ENCODE assay signal across 23 cellular contexts in genomic region chr7:94848992-94849576, GRCh38. TPM values are rescaled to one million over a fixed set of nuclear protein-coding genes. Genes with fewer than 3 reads are reported as not detected.
A peak's percentile ranks its signal among the peaks of the same experiment; 100 is the strongest.
DNase-seq lines count a peak whose midpoint lies in the region; ATAC-seq and TF ChIP-seq lines count a peak whose summit lies in the region.
"Had no signal": no experiment of that assay in that cellular context is flagged by ENCODE, and none has a peak within 500 bp of the region (broad histone marks: within the 10 kb centered on the region; RNA-seq: fewer than 3 reads in every experiment).

No MANE protein-coding gene starts in this region.

- H3K36me3 ChIP-seq in RWPE2 (ENCODE audit: low read depth), result no peaks in the 10 kb centered on the region
- H3K36me3 ChIP-seq in neuronal stem cell (replicated peaks in 1 of 2; ENCODE audit: control insufficient read depth in 2 of 2, insufficient read depth in 2 of 2, low read length in 2 of 2), result no peaks in the 10 kb centered on the region
- H3K36me3 ChIP-seq in testis (ENCODE audit: low read depth, missing control alignments), result no peaks in the 10 kb centered on the region
- no peaks in the 10 kb centered on the region for H3K36me3 ChIP-seq in stomach
- H3K36me3 ChIP-seq: BE2C, BLaER1 had no signal

- no peak overlapping the region for H3K18ac ChIP-seq in neuronal stem cell (ENCODE audit: low read length)

- H3K27ac ChIP-seq in RWPE2 (ENCODE audit: poor library complexity, severe bottlenecking) (no peak overlapping the region), neuronal stem cell (replicated peaks; ENCODE audit: low read length) (no peak overlapping the region), testis (no peak overlapping the region), stomach (no peak overlapping the region)
- H3K27ac ChIP-seq: BLaER1 had no signal

- no peak overlapping the region for H2BK120ac ChIP-seq in neuronal stem cell (ENCODE audit: low read depth, low read length)

- no peak overlapping the region for H3K4me3 ChIP-seq in RWPE2 (ENCODE audit: severe bottlenecking)
- H3K4me3 ChIP-seq in neuronal stem cell (ENCODE audit: low read length in 2 of 2), result no peak overlapping the region
- peak overlapping the region; percentile 26 to 43 for H3K4me3 ChIP-seq in testis
- H3K4me3 ChIP-seq in stomach, result no peak overlapping the region
- H3K4me3 ChIP-seq: BLaER1, GM12878 had no signal

- H3K4ac ChIP-seq in neuronal stem cell (ENCODE audit: low read length), result no peak overlapping the region

- no CpG with 5 or more reads among the region's 33 CpGs for WGBS in neuronal stem cell (ENCODE audit: extremely low coverage in 2 of 2, insufficient read length in 2 of 2, insufficient replicate concordance in 1 of 2), 2 donors
- 47 to 70% methylated on average over 27 to 32 of the region's 33 CpGs for WGBS in testis, 2 donors
- WGBS in stomach, 5 donors, result 81 to 96% (median 90%) methylated on average over 27 to 33 of the region's 33 CpGs

- H4K8ac ChIP-seq in neuronal stem cell (ENCODE audit: low read depth, low read length), result peak overlapping the region; percentile 65

- H3K9me3 Mint-ChIP-seq in chondrocyte (ENCODE audit: low read depth), result peaks cover 15% of the 10 kb centered on the region
- peaks cover 12% of the 10 kb centered on the region for H3K9me3 Mint-ChIP-seq in activated T-helper 1 cell treated with anti-CD3 and anti-CD28 coated beads, Interleukin-12 subunit alpha, Interleukin-12 subunit beta, Interleukin-2, Interleukin-4 antibody, amounts not matched to agents 30 ng/mL and 10 ng/mL and 1 ng/mL, durations not matched to agents 14 hours and 24 hours and 36 hours

- peak overlapping the region; percentile 56 for H3K14ac ChIP-seq in neuronal stem cell (ENCODE audit: low read length)

- H2AFZ ChIP-seq in neuronal stem cell (ENCODE audit: low read length), result no peak overlapping the region

- TF ChIP-seq CTCF in RWPE2 (IDR thresholded peaks at IDR 0.05; ENCODE audit: poor library complexity, severe bottlenecking), result no peak
- no peak for TF ChIP-seq CTCF in chondrocyte (IDR thresholded peaks at IDR 0.05)
- no peak for TF ChIP-seq CTCF in testis (IDR thresholded peaks at IDR 0.05)
- no peak for TF ChIP-seq CTCF in stomach (IDR thresholded peaks at IDR 0.05)

- peaks cover 2% of the 10 kb centered on the region for H3K36me3 Mint-ChIP-seq in chondrocyte (ENCODE audit: low read depth)
- no peaks in the 10 kb centered on the region for H3K36me3 Mint-ChIP-seq in activated T-helper 1 cell treated with anti-CD3 and anti-CD28 coated beads, Interleukin-12 subunit alpha, Interleukin-12 subunit beta, Interleukin-2, Interleukin-4 antibody, amounts not matched to agents 30 ng/mL and 10 ng/mL and 1 ng/mL, durations not matched to agents 14 hours and 24 hours and 36 hours (ENCODE audit: low read depth)
- H3K36me3 Mint-ChIP-seq: CD14-positive monocyte; CD4-positive, alpha-beta memory T cell; CD4-positive, CD25-positive, alpha-beta regulatory T cell had no signal

- no peak overlapping the region for H2BK5ac ChIP-seq in neuronal stem cell (ENCODE audit: low read length)

- peak; percentile 51 for DNase-seq in RWPE2 (ENCODE audit: low spot score)
- peak; percentile 91 for DNase-seq in chondrocyte (ENCODE audit: low spot score)
- DNase-seq in neuronal stem cell (ENCODE audit: low spot score), result no peak
- DNase-seq in testis, result peak; percentile 25
- DNase-seq in activated T-helper 1 cell treated with anti-CD3 and anti-CD28 coated beads, Interleukin-12 subunit alpha, Interleukin-12 subunit beta, Interleukin-2, Interleukin-4 antibody, amounts not matched to agents 30 ng/mL and 10 ng/mL and 1 ng/mL, durations not matched to agents 14 hours and 24 hours and 36 hours (ENCODE audit: low spot score), result no peak
- no peak for DNase-seq in stomach
- no peak for DNase-seq in DMS53 (lab: John Stamatoyannopoulos, UW)
- DNase-seq in SKM-1 treated with dmso at 0.1 percent for 144 hours (lab: John Stamatoyannopoulos, UW; ENCODE audit: unreplicated experiment), result no peak
- DNase-seq: 8988T; ACHN; BE2C; C1 segment of cervical spinal cord; CD4-positive, alpha-beta memory T cell; CD4-positive, CD25-positive, alpha-beta regulatory T cell; CD8-positive, alpha-beta memory T cell; COR-L47; DMS 273 treated with DMSO at 0.1 percent for 48 hours; DMS153; DMS79 treated with DMSO at 0.1 percent for 48 hours; GDM1 had no signal

- TF ChIP-seq POLR2A in testis (IDR thresholded peaks at IDR 0.05), result no peak
- TF ChIP-seq POLR2A in stomach (IDR thresholded peaks at IDR 0.05), result no peak

- H3K4me2 ChIP-seq in neuronal stem cell (ENCODE audit: insufficient read depth, low read length, poor library complexity, severe bottlenecking), result no peak overlapping the region
- H3K4me2 ChIP-seq: BLaER1 had no signal

- H3K27me3 ChIP-seq in RWPE2 (ENCODE audit: insufficient read depth, poor library complexity, severe bottlenecking), result no peaks in the 10 kb centered on the region
- H3K27me3 ChIP-seq in neuronal stem cell (ENCODE audit: control insufficient read depth in 3 of 3, insufficient read depth in 3 of 3, low read depth in 1 of 3, low read length in 3 of 3), result no peaks in the 10 kb centered on the region
- no peaks in the 10 kb centered on the region for H3K27me3 ChIP-seq in testis
- no peaks in the 10 kb centered on the region for H3K27me3 ChIP-seq in stomach
- H3K27me3 ChIP-seq: BE2C, BLaER1 had no signal

- H3K23ac ChIP-seq in neuronal stem cell (ENCODE audit: low read depth, low read length, poor library complexity), result no peak overlapping the region

- no peak overlapping the region for H2AK5ac ChIP-seq in neuronal stem cell (ENCODE audit: low read depth, low read length)

- no peak for TF ChIP-seq EP300 in stomach (IDR thresholded peaks at IDR 0.05)

- ATAC-seq in RWPE2 (ENCODE audit: low read depth), result no peak
- ATAC-seq: GM12878 had no signal

- no peaks in the 10 kb centered on the region for H3K4me1 Mint-ChIP-seq in chondrocyte (ENCODE audit: low read depth)
- H3K4me1 Mint-ChIP-seq in activated T-helper 1 cell treated with anti-CD3 and anti-CD28 coated beads, Interleukin-12 subunit alpha, Interleukin-12 subunit beta, Interleukin-2, Interleukin-4 antibody, amounts not matched to agents 30 ng/mL and 10 ng/mL and 1 ng/mL, durations not matched to agents 14 hours and 24 hours and 36 hours (ENCODE audit: low read depth), result no peaks in the 10 kb centered on the region
- H3K4me1 Mint-ChIP-seq: CD14-positive monocyte; CD4-positive, alpha-beta memory T cell; CD4-positive, CD25-positive, alpha-beta regulatory T cell; CD8-positive, alpha-beta memory T cell had no signal

- no peak overlapping the region for H3K9ac ChIP-seq in neuronal stem cell (ENCODE audit: low read depth, low read length, poor library complexity)
- H3K9ac ChIP-seq: BLaER1 had no signal

- peaks cover 4% of the 10 kb centered on the region for H3K79me1 ChIP-seq in neuronal stem cell (ENCODE audit: low read depth, low read length)

- no peak overlapping the region for H2BK12ac ChIP-seq in neuronal stem cell (ENCODE audit: low read length)

- H2BK15ac ChIP-seq in neuronal stem cell (ENCODE audit: low read length), result no peak overlapping the region

- H3K27ac Mint-ChIP-seq in chondrocyte (ENCODE audit: unreplicated experiment), result no peak overlapping the region
- no peak overlapping the region for H3K27ac Mint-ChIP-seq in activated T-helper 1 cell treated with anti-CD3 and anti-CD28 coated beads, Interleukin-12 subunit alpha, Interleukin-12 subunit beta, Interleukin-2, Interleukin-4 antibody, amounts not matched to agents 30 ng/mL and 10 ng/mL and 1 ng/mL, durations not matched to agents 14 hours and 24 hours and 36 hours
- H3K27ac Mint-ChIP-seq: CD14-positive monocyte; CD4-positive, alpha-beta memory T cell; CD4-positive, CD25-positive, alpha-beta regulatory T cell; CD8-positive, alpha-beta memory T cell had no signal

- H3K4me3 Mint-ChIP-seq in chondrocyte (ENCODE audit: unreplicated experiment), result no peak overlapping the region
- no peak overlapping the region for H3K4me3 Mint-ChIP-seq in activated T-helper 1 cell treated with anti-CD3 and anti-CD28 coated beads, Interleukin-12 subunit alpha, Interleukin-12 subunit beta, Interleukin-2, Interleukin-4 antibody, amounts not matched to agents 30 ng/mL and 10 ng/mL and 1 ng/mL, durations not matched to agents 14 hours and 24 hours and 36 hours
- H3K4me3 Mint-ChIP-seq: CD14-positive monocyte; CD4-positive, alpha-beta memory T cell; CD4-positive, CD25-positive, alpha-beta regulatory T cell; CD8-positive, alpha-beta memory T cell had no signal

- H3K9me3 ChIP-seq in RWPE2 (ENCODE audit: severe bottlenecking), result no peaks in the 10 kb centered on the region
- peaks cover 0 to 21% of the 10 kb centered on the region in 2 donors for H3K9me3 ChIP-seq in neuronal stem cell (replicated peaks in 1 of 2; ENCODE audit: control insufficient read depth in 2 of 2, insufficient read depth in 1 of 2, low read depth in 1 of 2, low read length in 2 of 2)
- H3K9me3 ChIP-seq in testis, result no peaks in the 10 kb centered on the region
- H3K9me3 ChIP-seq in stomach, result peaks cover 3 to 22% (median 13%) of the 10 kb centered on the region in 4 donors
- H3K9me3 ChIP-seq: BE2C had no signal

- no peaks in the 10 kb centered on the region for H3K4me1 ChIP-seq in RWPE2 (ENCODE audit: insufficient read depth, poor library complexity, severe bottlenecking)
- H3K4me1 ChIP-seq in neuronal stem cell (ENCODE audit: control insufficient read depth in 2 of 2, insufficient read depth in 1 of 2, low read depth in 1 of 2, low read length in 2 of 2), result no peaks in the 10 kb centered on the region
- no peaks in the 10 kb centered on the region for H3K4me1 ChIP-seq in testis
- H3K4me1 ChIP-seq in stomach, result no peaks in the 10 kb centered on the region
- H3K4me1 ChIP-seq: BE2C, BLaER1 had no signal

- H3K27me3 Mint-ChIP-seq in chondrocyte (ENCODE audit: low read depth), result no peaks in the 10 kb centered on the region
- H3K27me3 Mint-ChIP-seq in activated T-helper 1 cell treated with anti-CD3 and anti-CD28 coated beads, Interleukin-12 subunit alpha, Interleukin-12 subunit beta, Interleukin-2, Interleukin-4 antibody, amounts not matched to agents 30 ng/mL and 10 ng/mL and 1 ng/mL, durations not matched to agents 14 hours and 24 hours and 36 hours (ENCODE audit: insufficient read depth), result no peaks in the 10 kb centered on the region
- H3K27me3 Mint-ChIP-seq: CD4-positive, alpha-beta memory T cell; CD4-positive, CD25-positive, alpha-beta regulatory T cell; CD8-positive, alpha-beta memory T cell had no signal

- intact Hi-C loops in testis (cut with DNase I; ENCODE audit: low total_unique reads) (no loop called here), stomach (cut with DNase I; ENCODE audit: low total_unique reads) (no loop called here)
- intact Hi-C loops in activated T-helper 1 cell treated with anti-CD3 and anti-CD28 coated beads, Interleukin-12 subunit alpha, Interleukin-12 subunit beta, Interleukin-2, Interleukin-4 antibody, amounts not matched to agents 30 ng/mL and 10 ng/mL and 1 ng/mL, durations not matched to agents 14 hours and 24 hours and 36 hours (cut with micrococcal nuclease), result no loop called here

- no peak overlapping the region for H4K91ac ChIP-seq in neuronal stem cell (ENCODE audit: low read depth, low read length, poor library complexity)

RNA-seq across cellular contexts. Expression of gene PPP1R9A, which starts 58.3 kb away (rescaled TPM):
- total RNA-seq in chondrocyte (1.5 to 5.3 TPM (median 4.1 TPM) in 3 replicates), testis (10 to 100 TPM; 47.0 to 47.8 TPM), stomach (10 to 100 TPM; 10.7 to 37.1 (median 16.9) TPM)
- 6.6 TPM for polyA plus RNA-seq in neuronal stem cell (2013, experiment 1 of 2)
- polyA plus RNA-seq in neuronal stem cell (2013, experiment 2 of 2), result 6.9 TPM
- polyA plus RNA-seq in testis (ENCODE audit: insufficient read depth, low read depth, low replicate concordance) (16.7 TPM), stomach (1 to 10 TPM; 1.4 to 1.8 (median 1.8) TPM)
- total RNA-seq in activated T-helper 1 cell treated with anti-CD3 and anti-CD28 coated beads, Interleukin-12 subunit alpha, Interleukin-12 subunit beta, Interleukin-2, Interleukin-4 antibody, amounts not matched to agents 30 ng/mL and 10 ng/mL and 1 ng/mL, durations not matched to agents 14 hours and 24 hours and 36 hours, result not detected in 2 replicates
- total RNA-seq: CD4-positive, alpha-beta memory T cell; CD4-positive, CD25-positive, alpha-beta regulatory T cell; GM12878 had no signal
- polyA plus RNA-seq: CD14-positive monocyte; CD4-positive, alpha-beta memory T cell; CD4-positive, CD25-positive, alpha-beta regulatory T cell; CD8-positive, alpha-beta memory T cell had no signal

Comparison
In these comparisons a context has a peak if more than half of its experiments do, and no peak if none do; other contexts are left out.
1. DNase-seq: peak in RWPE2 (single experiment), chondrocyte (single experiment) and testis (single experiment); none in neuronal stem cell (single experiment), activated T-helper 1 cell treated with anti-CD3 and anti-CD28 coated beads, Interleukin-12 subunit alpha, Interleukin-12 subunit beta, Interleukin-2, Interleukin-4 antibody, amounts not matched to agents 30 ng/mL and 10 ng/mL and 1 ng/mL, durations not matched to agents 14 hours and 24 hours and 36 hours (single experiment), stomach (single experiment), DMS53 (single experiment) and SKM-1 treated with dmso at 0.1 percent for 144 hours (single experiment).
2. H3K4me3 ChIP-seq: peak in testis (2 of 2); none in RWPE2 (single experiment), neuronal stem cell (0 of 2) and stomach (0 of 4).